ENCODE assay signal across 9 cellular contexts in the genomic region with DNA sequence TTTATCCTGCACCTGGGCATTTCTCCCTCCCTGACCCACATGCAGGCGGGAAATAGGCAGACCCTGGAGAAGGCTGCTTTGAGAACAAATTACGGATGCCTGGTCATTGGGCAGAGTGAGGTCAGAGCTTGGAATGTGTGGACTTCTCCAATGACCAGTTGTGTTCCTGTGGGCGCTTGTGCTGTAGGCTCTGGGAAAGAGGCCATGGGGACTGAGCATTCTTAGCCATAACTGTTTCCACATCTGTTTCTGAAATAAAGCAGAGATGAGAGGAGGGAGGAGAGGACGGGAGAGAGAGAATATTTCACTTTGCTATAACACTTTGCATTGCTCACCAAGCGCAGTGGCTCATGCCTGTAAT. TPM values are rescaled to one million over a fixed set of nuclear protein-coding genes. Genes with fewer than 3 reads are reported as not detected.
DNase-seq lines count a peak whose midpoint lies in the region; ATAC-seq and TF ChIP-seq lines count a peak whose summit lies in the region.
"Had no signal": no experiment of that assay in that cellular context is flagged by ENCODE, and none has a peak within 500 bp of the region (broad histone marks: within the 10 kb centered on the region; RNA-seq: fewer than 3 reads in every experiment).

No MANE protein-coding gene starts in this region.

- H3K27me3 ChIP-seq in esophagus muscularis mucosa (no peaks in the 10 kb centered on the region), tibial nerve (no peaks in the 10 kb centered on the region), MM.1S (replicated peaks; ENCODE audit: insufficient read depth, low read length) (no peaks in the 10 kb centered on the region)

- H3K4me3 ChIP-seq in esophagus muscularis mucosa (no peak overlapping the region), tibial nerve (no peak overlapping the region), MM.1S (ENCODE audit: low read length) (no peak overlapping the region)

- TF ChIP-seq EP300 in esophagus muscularis mucosa (IDR thresholded peaks at IDR 0.05): no peak
- peak; percentile 19 to 41 for TF ChIP-seq EP300 in tibial nerve (IDR thresholded peaks at IDR 0.05)

- no peak overlapping the region for H2AFZ ChIP-seq in MM.1S (ENCODE audit: low read length)

- H3K36me3 ChIP-seq in esophagus muscularis mucosa (peaks cover 0 to 11% (median 7%) of the 10 kb centered on the region in 4 donors), tibial nerve (peaks cover 0 to 17% (median 0%) of the 10 kb centered on the region in 3 donors), MM.1S (replicated peaks; ENCODE audit: insufficient read depth, low read length) (no peaks in the 10 kb centered on the region)

- peak; percentile 84 for DNase-seq in LHCN-M2 (ENCODE audit: low read depth)
- no peak for DNase-seq in esophagus muscularis mucosa (ENCODE audit: extremely low spot score)
- no peak for DNase-seq in mesothelial cell of epicardium (ENCODE audit: low spot score in 2 of 2, unreplicated experiment in 2 of 2)
- DNase-seq in tibial nerve (ENCODE audit: low spot score in 2 of 2): peak in 1 of 2 donors; percentile 54
- DNase-seq in SIG-M5 treated with dmso at 0.1 percent for 504 hours (lab: John Stamatoyannopoulos, UW; ENCODE audit: unreplicated experiment): no peak
- no peak for DNase-seq in iPS-NIHi7 (ENCODE audit: extremely low spot score)
- no peak for DNase-seq in MM.1S
- DNase-seq: naive thymus-derived CD8-positive, alpha-beta T cell had no signal

- no peak overlapping the region for H3K4me2 ChIP-seq in MM.1S (ENCODE audit: low read depth, low read length)

- H3K27ac Mint-ChIP-seq in mesothelial cell of epicardium: peak overlapping the region; percentile 47
- H3K27ac Mint-ChIP-seq in activated T-helper 17 cell treated with anti-CD3 and anti-CD28 coated beads, Interleukin-2, amount 50 U/mL, for 72 hours: no peak overlapping the region
- H3K27ac Mint-ChIP-seq: naive thymus-derived CD8-positive, alpha-beta T cell had no signal

- H3K4me3 Mint-ChIP-seq in mesothelial cell of epicardium: no peak overlapping the region
- H3K4me3 Mint-ChIP-seq in activated T-helper 17 cell treated with anti-CD3 and anti-CD28 coated beads, Interleukin-2, amount 50 U/mL, for 72 hours: no peak overlapping the region
- H3K4me3 Mint-ChIP-seq: naive thymus-derived CD8-positive, alpha-beta T cell had no signal

- H3K27ac ChIP-seq in esophagus muscularis mucosa (replicated peaks in 1 of 4): peak overlapping the region; percentile 50 to 76 (median 74)
- peak overlapping the region; percentile 17 to 80 (median 66) for H3K27ac ChIP-seq in tibial nerve
- no peak overlapping the region for H3K27ac ChIP-seq in MM.1S (ENCODE audit: low read length)

- no peaks in the 10 kb centered on the region for H3K79me2 ChIP-seq in MM.1S (ENCODE audit: low read length)

- H3K9me3 ChIP-seq in esophagus muscularis mucosa (no peaks in the 10 kb centered on the region), tibial nerve (no peaks in the 10 kb centered on the region), MM.1S (replicated peaks; ENCODE audit: insufficient read depth, low read length) (no peaks in the 10 kb centered on the region)

- ATAC-seq in activated T-helper 17 cell treated with anti-CD3 and anti-CD28 coated beads, Interleukin-2, amount 50 U/mL, for 72 hours (replicated peaks): no peak
- ATAC-seq: naive thymus-derived CD8-positive, alpha-beta T cell had no signal

- no peak for TF ChIP-seq POLR2A in esophagus muscularis mucosa (IDR thresholded peaks at IDR 0.05; ENCODE audit: low read depth)
- no peak for TF ChIP-seq POLR2A in tibial nerve (IDR thresholded peaks at IDR 0.05)

- peaks cover 10% of the 10 kb centered on the region for H3F3A ChIP-seq in MM.1S (ENCODE audit: insufficient read depth, low read length)

- 51% methylated on average over 5 of the region's 5 CpGs for WGBS in esophagus muscularis mucosa
- WGBS in tibial nerve, 2 donors: 22 to 35% methylated on average over 5 of the region's 5 CpGs

- intact Hi-C loops in esophagus muscularis mucosa (cut with DNase I): no loop called here

- no peak overlapping the region for H3K9ac ChIP-seq in MM.1S (ENCODE audit: low read length)

- H3K4me1 ChIP-seq in esophagus muscularis mucosa (peaks cover 9 to 34% (median 25%) of the 10 kb centered on the region in 4 donors), tibial nerve (peaks cover 0 to 26% (median 12%) of the 10 kb centered on the region in 4 donors), MM.1S (ENCODE audit: low read length) (no peaks in the 10 kb centered on the region)

- no peaks in the 10 kb centered on the region for H4K20me1 ChIP-seq in MM.1S (ENCODE audit: insufficient read depth, low read length)

- TF ChIP-seq CTCF in esophagus muscularis mucosa (IDR thresholded peaks at IDR 0.05): no peak
- no peak for TF ChIP-seq CTCF in mesothelial cell of epicardium (IDR thresholded peaks at IDR 0.05; ENCODE audit: unreplicated experiment)
- no peak for TF ChIP-seq CTCF in tibial nerve (IDR thresholded peaks at IDR 0.05)
- no peak for TF ChIP-seq CTCF in MM.1S (IDR thresholded peaks at IDR 0.05; ENCODE audit: low read length)

- peaks cover 10% of the 10 kb centered on the region for H3K4me1 Mint-ChIP-seq in mesothelial cell of epicardium
- no peaks in the 10 kb centered on the region for H3K4me1 Mint-ChIP-seq in activated T-helper 17 cell treated with anti-CD3 and anti-CD28 coated beads, Interleukin-2, amount 50 U/mL, for 72 hours
- H3K4me1 Mint-ChIP-seq: naive thymus-derived CD8-positive, alpha-beta T cell had no signal

- H3K27me3 Mint-ChIP-seq in mesothelial cell of epicardium (ENCODE audit: low read depth): no peaks in the 10 kb centered on the region
- H3K27me3 Mint-ChIP-seq in activated T-helper 17 cell treated with anti-CD3 and anti-CD28 coated beads, Interleukin-2, amount 50 U/mL, for 72 hours: no peaks in the 10 kb centered on the region
- H3K27me3 Mint-ChIP-seq: naive thymus-derived CD8-positive, alpha-beta T cell had no signal

- H3K9me3 Mint-ChIP-seq in mesothelial cell of epicardium: no peaks in the 10 kb centered on the region
- H3K9me3 Mint-ChIP-seq in activated T-helper 17 cell treated with anti-CD3 and anti-CD28 coated beads, Interleukin-2, amount 50 U/mL, for 72 hours: no peaks in the 10 kb centered on the region
- H3K9me3 Mint-ChIP-seq: naive thymus-derived CD8-positive, alpha-beta T cell had no signal

- no peaks in the 10 kb centered on the region for H3K9me2 ChIP-seq in MM.1S (replicated peaks; ENCODE audit: insufficient read depth, low read length)

- H3K36me3 Mint-ChIP-seq in mesothelial cell of epicardium: peaks cover 8% of the 10 kb centered on the region
- H3K36me3 Mint-ChIP-seq in activated T-helper 17 cell treated with anti-CD3 and anti-CD28 coated beads, Interleukin-2, amount 50 U/mL, for 72 hours (ENCODE audit: low read depth): peaks cover 5% of the 10 kb centered on the region

RNA-seq across cellular contexts. Expression of a gene that starts 11.2 kb away (rescaled TPM):
- total RNA-seq in LHCN-M2 (2014; rRNA removed) (61.3 and 70.6 TPM in 2 replicates), esophagus muscularis mucosa (100 to 1,000 TPM in 1 of 4 donors, 10 to 100 TPM in 3; 39.4 to 108 (median 75.3) TPM), mesothelial cell of epicardium (61.4 to 64.0 TPM (median 62.8 TPM) in 3 replicates), tibial nerve (100 to 1,000 TPM in 1 of 4 donors, 10 to 100 TPM in 3; 61.1 to 138 (median 72.0) TPM)
- 57.6 TPM for polyA plus RNA-seq in LHCN-M2 (2012)
- total RNA-seq in activated T-helper 17 cell treated with anti-CD3 and anti-CD28 coated beads, Interleukin-2, amount 50 U/mL, for 72 hours: 10 to 100 TPM; 31.5 to 36.5 TPM

RNA-seq across cellular contexts. Expression of a gene that starts 33.2 kb away (rescaled TPM):
- total RNA-seq in LHCN-M2 (2014; rRNA removed) (121 and 134 TPM in 2 replicates), esophagus muscularis mucosa (100 to 1,000 TPM in 1 of 4 donors, 10 to 100 TPM in 3; 67.9 to 102 (median 91.7) TPM), mesothelial cell of epicardium (261 to 264 TPM (median 261 TPM) in 3 replicates), tibial nerve (100 to 1,000 TPM; 122 to 235 (median 164) TPM)
- polyA plus RNA-seq in LHCN-M2 (2012): 120 TPM
- total RNA-seq in activated T-helper 17 cell treated with anti-CD3 and anti-CD28 coated beads, Interleukin-2, amount 50 U/mL, for 72 hours: 100 to 1,000 TPM; 123 to 132 TPM
